Comparison of ENCODE assay signal across 8 cellular contexts in the genomic region with DNA sequence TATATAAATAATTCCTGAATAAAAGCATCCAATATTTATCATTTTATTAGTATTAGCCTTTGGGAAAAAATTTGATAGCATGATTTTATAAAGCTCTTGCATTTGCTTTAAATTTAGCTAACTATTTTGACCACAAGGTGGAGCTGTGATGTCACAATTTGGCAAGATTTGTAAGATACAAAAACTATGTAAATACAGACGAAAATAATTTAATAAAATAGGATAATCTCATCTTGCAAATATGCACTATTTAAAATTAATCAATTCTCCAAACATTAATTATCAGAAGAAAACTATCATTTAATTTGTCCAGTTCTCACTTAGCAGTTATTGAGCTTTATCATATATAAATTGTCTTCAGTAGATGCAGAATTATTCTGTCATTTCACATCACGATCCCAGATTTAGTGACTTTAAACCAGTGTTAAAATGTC.
DNase-seq lines count a peak whose midpoint lies in the region; ATAC-seq and TF ChIP-seq lines count a peak whose summit lies in the region.

No MANE protein-coding gene starts in this region.

- H3K36me3 Mint-ChIP-seq in effector memory CD8-positive, alpha-beta T cell (ENCODE audit: insufficient read depth) = no peaks in the 10 kb centered on the region

- no peaks in the 10 kb centered on the region for H3K27me3 Mint-ChIP-seq in effector memory CD8-positive, alpha-beta T cell

- H3K4me1 ChIP-seq in A673 (ENCODE audit: insufficient read depth, low read length, poor library complexity, severe bottlenecking) (no peaks in the 10 kb centered on the region), left lung (no peaks in the 10 kb centered on the region)

- CTCF ChIA-PET in A673 (lab: Charles Lee) = interaction anchor here (0.6 to 2.4 kb wide), 7 partner anchors 73 to 261 kb away, joined by 3 to 37 read pairs (median 7); a partner anchor contains a TSS

- no peak overlapping the region for H3K27ac Mint-ChIP-seq in effector memory CD8-positive, alpha-beta T cell

- no peaks in the 10 kb centered on the region for H3K9me3 Mint-ChIP-seq in effector memory CD8-positive, alpha-beta T cell

- H3K4me3 ChIP-seq in A673 (ENCODE audit: low read depth, low read length, poor library complexity, severe bottlenecking) (no peak overlapping the region), astrocyte of the cerebellum (ENCODE audit: low read depth, low read length) (no peak overlapping the region), left lung (no peak overlapping the region)

- intact Hi-C loops in A673 (cut with micrococcal nuclease; ENCODE audit: unreplicated experiment) = loop anchor here (2.0 to 10.0 kb wide), 4 partner anchors 82 to 519 kb away; no protein-coding TSS in a partner anchor
- intact Hi-C loops in left lung (cut with DNase I) = loop anchor here in 1 of 2 donors (10.0 kb wide), 2 partner anchors 109 to 259 kb away; no protein-coding TSS in a partner anchor

- no peak overlapping the region for H3K4me3 Mint-ChIP-seq in effector memory CD8-positive, alpha-beta T cell

- in situ Hi-C loops in G401 (cut with HindIII; ENCODE audit: low sequenced_read_pairs) (no loop called here), astrocyte of the cerebellum (cut with HindIII; ENCODE audit: low sequenced_read_pairs) (no loop called here)

- no peaks in the 10 kb centered on the region for H3K4me1 Mint-ChIP-seq in effector memory CD8-positive, alpha-beta T cell (ENCODE audit: low read depth in 2 of 2)

- ATAC-seq in left lung (peak; percentile 40), HG03139 (IDR thresholded peaks at IDR 0.05; ENCODE audit: unreplicated experiment) (no peak)
- ATAC-seq in effector memory CD8-positive, alpha-beta T cell (replicated peaks) = no peak

- DNase-seq in A673 (ENCODE audit: low spot score) = peak; percentile 75
- DNase-seq in G401 (ENCODE audit: low spot score) = peak; percentile 71
- DNase-seq in NCI-H1694 (lab: John Stamatoyannopoulos, UW) = peak; percentile 53
- DNase-seq in astrocyte of the cerebellum (ENCODE audit: low read depth) = peak; percentile 81
- no peak for DNase-seq in left lung
- DNase-seq in central memory CD4-positive, alpha-beta T cell = no peak
- DNase-seq in effector memory CD8-positive, alpha-beta T cell = no peak

- H3K9me3 ChIP-seq in A673 (ENCODE audit: low read depth, low read length, poor library complexity, severe bottlenecking) (no peaks in the 10 kb centered on the region), left lung (no peaks in the 10 kb centered on the region)

- H3K36me3 ChIP-seq in A673 (ENCODE audit: insufficient read depth, low read length, poor library complexity, severe bottlenecking) (no peaks in the 10 kb centered on the region), left lung (no peaks in the 10 kb centered on the region)

- no TSS peak for BruUV-seq in A673 (replicated peaks; lab: Mats Ljungman, UMichigan)

- H3K27ac ChIP-seq in A673 (ENCODE audit: low read depth, low read length, poor library complexity, severe bottlenecking) = no peak overlapping the region
- H3K27ac ChIP-seq in left lung = no peak overlapping the region

- H3K27me3 ChIP-seq in A673 (replicated peaks; ENCODE audit: insufficient read depth, low read depth, low read length, poor library complexity) (no peaks in the 10 kb centered on the region), left lung (no peaks in the 10 kb centered on the region)

- POLR2A ChIA-PET in A673 (lab: Charles Lee; ENCODE audit: low non-redundant PET) = interaction anchor here (1.3 kb wide), 1 partner anchor 262 kb away, joined by 4 read pairs; no protein-coding TSS in a partner anchor

- TF ChIP-seq CTCF in A673 (conservative IDR thresholded peaks at IDR 0.05; ENCODE audit: low read depth, low read length) (peak; percentile 84), astrocyte of the cerebellum (IDR thresholded peaks at IDR 0.05; ENCODE audit: low read depth, low read length, missing control alignments) (peak; percentile 36), left lung (IDR thresholded peaks at IDR 0.05) (peak; percentile 59 to 69)

Comparison
In these comparisons a context has a peak if more than half of its experiments do, and no peak if none do; other contexts are left out.
1. DNase-seq: peak in A673 (single experiment), G401 (single experiment), NCI-H1694 (single experiment) and astrocyte of the cerebellum (single experiment); none in left lung (0 of 2), central memory CD4-positive, alpha-beta T cell (single experiment) and effector memory CD8-positive, alpha-beta T cell (0 of 3).
2. Peak in every context shown above with its lines, with median percentiles within 50 percentile points of each other: CTCF ChIP-seq.